ENCODE assay signal across 12 cellular contexts in genomic region chr2:232839680-232840079, GRCh38. TPM values are rescaled to one million over a fixed set of nuclear protein-coding genes. Genes with fewer than 3 reads are reported as not detected.
DNase-seq lines count a peak whose midpoint lies in the region; FAIRE-seq and TF ChIP-seq lines count a peak whose summit lies in the region.
"Had no signal": no experiment of that assay in that cellular context is flagged by ENCODE, and none has a peak within 500 bp of the region (broad histone marks: within the 10 kb centered on the region; RNA-seq: fewer than 3 reads in every experiment).

No MANE protein-coding gene starts in this region.

- H3K27ac ChIP-seq in OCI-LY7 (ENCODE audit: low read depth, low read length, poor library complexity, severe bottlenecking) (peak overlapping the region; percentile 85), endothelial cell of umbilical vein (ENCODE audit: insufficient read depth, low read depth, low read length) (no peak overlapping the region), WERI-Rb-1 (no peak overlapping the region)
- H3K27ac ChIP-seq: uterus had no signal

- H3K9me3 ChIP-seq in OCI-LY7 (ENCODE audit: low read length) = no peaks in the 10 kb centered on the region
- H3K9me3 ChIP-seq in endothelial cell of umbilical vein (replicated peaks; ENCODE audit: control insufficient read depth, insufficient read depth, low read length) = no peaks in the 10 kb centered on the region
- no peaks in the 10 kb centered on the region for H3K9me3 ChIP-seq in WERI-Rb-1 (ENCODE audit: severe bottlenecking)
- H3K9me3 ChIP-seq: uterus had no signal

- no peaks in the 10 kb centered on the region for H3K9me3 Mint-ChIP-seq in neural crest cell

- peaks cover 19% of the 10 kb centered on the region for H3K4me1 Mint-ChIP-seq in neural crest cell

- H3K4me3 ChIP-seq in OCI-LY7 (ENCODE audit: low read depth, low read length, poor library complexity, severe bottlenecking) (no peak overlapping the region), endothelial cell of umbilical vein (replicated peaks in 1 of 3; ENCODE audit: insufficient read depth in 1 of 3, low read depth in 1 of 3, low read length in 3 of 3) (no peak overlapping the region), WERI-Rb-1 (ENCODE audit: low read depth, low read length) (no peak overlapping the region)
- H3K4me3 ChIP-seq: uterus had no signal

- H2AFZ ChIP-seq in OCI-LY7 (ENCODE audit: low read length) = peak overlapping the region; percentile 2; the same call in 1 of the 2 replicates
- H2AFZ ChIP-seq in endothelial cell of umbilical vein (ENCODE audit: low read depth, low read length) = no peak overlapping the region

- peaks cover 76% of the 10 kb centered on the region for H3K36me3 ChIP-seq in OCI-LY7 (ENCODE audit: insufficient read depth, low read length)
- peaks cover 8 to 11% of the 10 kb centered on the region in 2 experiments for H3K36me3 ChIP-seq in endothelial cell of umbilical vein (ENCODE audit: control insufficient read depth in 2 of 2, extremely low read depth in 1 of 2, insufficient read depth in 2 of 2, low read length in 2 of 2)
- H3K36me3 ChIP-seq in WERI-Rb-1 = peaks cover 73% of the 10 kb centered on the region
- H3K36me3 ChIP-seq: uterus had no signal

- H3K27me3 ChIP-seq in endothelial cell of umbilical vein (ENCODE audit: control insufficient read depth in 2 of 2, insufficient read depth in 2 of 2, low read length in 2 of 2) (no peaks in the 10 kb centered on the region), WERI-Rb-1 (ENCODE audit: insufficient read depth, low read depth, severe bottlenecking) (no peaks in the 10 kb centered on the region)
- H3K27me3 ChIP-seq: uterus had no signal

- no peak overlapping the region for H3K4me3 Mint-ChIP-seq in neural crest cell

- no TSS peak for BruUV-seq in OCI-LY7 (replicated peaks; lab: Mats Ljungman, UMichigan)
- BruUV-seq in endothelial cell of umbilical vein (replicated peaks; lab: Mats Ljungman, UMichigan) = no TSS peak

- dilution Hi-C loops in endothelial cell of umbilical vein (cut with MboI; ENCODE audit: extremely low pct_ligation_motif_present, low sequenced_read_pairs) = no loop called here

- H3K27ac Mint-ChIP-seq in neural crest cell (ENCODE audit: unreplicated experiment) = peak overlapping the region; percentile 85

- no peak for TF ChIP-seq CTCF in OCI-LY7 (conservative IDR thresholded peaks at IDR 0.05; ENCODE audit: low read length)
- no peak for TF ChIP-seq CTCF in endothelial cell of umbilical vein (IDR thresholded peaks at IDR 0.05; ENCODE audit: extremely low read depth in 1 of 2, insufficient read depth in 1 of 2, low read depth in 1 of 2, low read length in 2 of 2)
- no peak for TF ChIP-seq CTCF in neural crest cell (conservative IDR thresholded peaks at IDR 0.05)
- TF ChIP-seq CTCF in WERI-Rb-1 (IDR thresholded peaks at IDR 0.05; ENCODE audit: low read depth, low read length) = no peak

- intact Hi-C loops in OCI-LY7 (cut with micrococcal nuclease; ENCODE audit: unreplicated experiment) (loop anchor here (2.0 kb wide), 1 partner anchor 29 kb away; no protein-coding TSS in a partner anchor), endothelial cell of umbilical vein (cut with micrococcal nuclease) (loop anchor here (5.0 kb wide), 1 partner anchor 232 kb away; no protein-coding TSS in a partner anchor)

- peaks cover 39% of the 10 kb centered on the region for H3K4me1 ChIP-seq in OCI-LY7 (ENCODE audit: insufficient read depth, low read length, poor library complexity, severe bottlenecking)
- peaks cover 40% of the 10 kb centered on the region for H3K4me1 ChIP-seq in endothelial cell of umbilical vein (ENCODE audit: control insufficient read depth, extremely low read depth, insufficient read depth, low read length)
- H3K4me1 ChIP-seq: uterus had no signal

- peak; percentile 37 for DNase-seq in G401 (ENCODE audit: low spot score)
- DNase-seq in OCI-LY7 (ENCODE audit: low spot score) = no peak
- peak; percentile 79 for DNase-seq in endothelial cell of umbilical vein (ENCODE audit: low read depth, low spot score)
- DNase-seq in neural crest cell (ENCODE audit: low read depth, low spot score) = no peak
- no peak for DNase-seq in WERI-Rb-1
- DNase-seq in NCI-H1930 (lab: John Stamatoyannopoulos, UW) = no peak
- DNase-seq in SW 1271 (lab: John Stamatoyannopoulos, UW) = no peak
- no peak for DNase-seq in NCI-H1417 (lab: John Stamatoyannopoulos, UW)
- DNase-seq: activated T-cell treated with anti-CD3 and anti-CD28 coated beads, Interleukin-2, amount 50 U/mL, for 1 hour; NCI-H1436; uterus had no signal

- H4K20me1 ChIP-seq in OCI-LY7 (ENCODE audit: insufficient read depth, low read length) (no peaks in the 10 kb centered on the region), endothelial cell of umbilical vein (replicated peaks; ENCODE audit: control insufficient read depth, extremely low read depth, insufficient read depth, low read length) (no peaks in the 10 kb centered on the region)

- H3K9ac ChIP-seq in endothelial cell of umbilical vein (replicated peaks; ENCODE audit: extremely low read depth, insufficient read depth, low read length) = no peak overlapping the region

- peaks cover 9% of the 10 kb centered on the region for H3K36me3 Mint-ChIP-seq in neural crest cell (ENCODE audit: low read depth)

- H3K27me3 Mint-ChIP-seq in neural crest cell (ENCODE audit: low read depth) = no peaks in the 10 kb centered on the region

- no peak for TF ChIP-seq POLR2A in endothelial cell of umbilical vein (IDR thresholded peaks at IDR 0.05; ENCODE audit: low read depth, low read length)

- no peaks in the 10 kb centered on the region for H3K9me1 ChIP-seq in endothelial cell of umbilical vein (replicated peaks; ENCODE audit: control insufficient read depth, extremely low read depth, insufficient read depth, low read length)

- H3K79me2 ChIP-seq in OCI-LY7 (ENCODE audit: insufficient read depth, low read depth, low read length) (peaks cover 3% of the 10 kb centered on the region; the same call in 1 of the 2 replicates), endothelial cell of umbilical vein (ENCODE audit: control insufficient read depth, insufficient read depth, low read length) (peaks cover 8% of the 10 kb centered on the region)

- H3K9me2 ChIP-seq in OCI-LY7 (ENCODE audit: insufficient read depth, low read length) = no peaks in the 10 kb centered on the region

- H3K4me2 ChIP-seq in OCI-LY7 (ENCODE audit: low read length) (peak overlapping the region; percentile 74), endothelial cell of umbilical vein (ENCODE audit: insufficient read depth, low read length) (peak overlapping the region; percentile 77)

- in situ Hi-C loops in G401 (cut with HindIII; ENCODE audit: low sequenced_read_pairs) = no loop called here

- peak; percentile 64 for FAIRE-seq in endothelial cell of umbilical vein (lab: Jason Lieb, UNC)
- FAIRE-seq: endometrium had no signal

- CTCF ChIA-PET in OCI-LY7 (lab: Charles Lee; ENCODE audit: unreplicated experiment) (no interaction called here), endothelial cell of umbilical vein (lab: Charles Lee) (interaction anchor here (0.7 to 1.3 kb wide), 4 partner anchors 13 to 189 kb away, joined by 4 to 6 read pairs (median 4); no protein-coding TSS in a partner anchor)

- POLR2A ChIA-PET in OCI-LY7 (lab: Charles Lee) (interaction anchor here (0.6 to 1.2 kb wide), 2 partner anchors 17 to 139 kb away, joined by 3 read pairs; no protein-coding TSS in a partner anchor), endothelial cell of umbilical vein (lab: Charles Lee) (interaction anchor here (0.6 kb wide), 1 partner anchor 245 kb away, joined by 3 read pairs; no protein-coding TSS in a partner anchor)

TF ChIP-seq in endothelial cell of umbilical vein, 7 proteins besides CTCF, POLR2A, EP300 and RAD21:
- TF ChIP-seq POLR2AphosphoS5 (IDR thresholded peaks at IDR 0.05; ENCODE audit: insufficient read depth, low read depth, low read length) = no peak
- peak; percentile 24 for TF ChIP-seq MAX (IDR thresholded peaks at IDR 0.05; ENCODE audit: insufficient read depth, insufficient read length)
- TF ChIP-seq GATA2 (IDR thresholded peaks at IDR 0.05; ENCODE audit: insufficient read depth, insufficient read length, low read depth, low read length) = no peak

RNA-seq across cellular contexts. Expression of gene SNORC, which starts 30.4 kb away (rescaled TPM):
- total RNA-seq in G401 (2014; rRNA removed; shearing (Covaris generic)) = 0.03 TPM in 1 of 2 replicates, not detected in the other
- 0.13 and 0.41 TPM in 2 replicates for total RNA-seq in OCI-LY7 (2014; rRNA removed; shearing (Covaris generic))
- total RNA-seq in OCI-LY7 (2022) (0.59 and 1.4 TPM in 2 replicates), endothelial cell of umbilical vein (2.6 and 4.0 TPM in 2 replicates), neural crest cell (2.8 and 3.0 TPM in 2 replicates)
- 1.4 and 2.5 TPM in 2 replicates for polyA plus RNA-seq in endothelial cell of umbilical vein
- 0.71 and 1.4 TPM in 2 replicates for polyA plus RNA-seq in endothelial cell of umbilical vein (2011; cell fraction: cytosol; rRNA removed)
- polyA plus RNA-seq in endothelial cell of umbilical vein (2011; cell fraction: nucleus; rRNA removed) = 4.2 and 5.7 TPM in 2 replicates
- polyA plus RNA-seq in endothelial cell of umbilical vein (2012) = 0.13 and 0.52 TPM in 2 replicates
- polyA minus RNA-seq in endothelial cell of umbilical vein = 0.61 and 2.2 TPM in 2 replicates
- polyA minus RNA-seq in endothelial cell of umbilical vein (2011; cell fraction: cytosol; rRNA and poly(A)+ RNA removed) = 1.2 TPM
- 3.6 TPM in 2 replicates for polyA minus RNA-seq in endothelial cell of umbilical vein (2011; cell fraction: nucleus; rRNA and poly(A)+ RNA removed)

Comparison
In these comparisons a context has a peak if more than half of its experiments do, and no peak if none do; other contexts are left out.
1. DNase-seq: peak in G401 (single experiment) and endothelial cell of umbilical vein (single experiment); none in OCI-LY7 (single experiment), neural crest cell (single experiment), WERI-Rb-1 (single experiment), NCI-H1930 (0 of 2), SW 1271 (0 of 2) and NCI-H1417 (0 of 3).